8 cellular contexts compared by ENCODE assay signal in genomic region chr10:129971381-129972144, GRCh38. TPM values are rescaled to one million over a fixed set of nuclear protein-coding genes. Genes with fewer than 3 reads are reported as not detected.
DNase-seq lines count a peak whose midpoint lies in the region; ATAC-seq and TF ChIP-seq lines count a peak whose summit lies in the region.

No MANE protein-coding gene starts in this region.

- POLR2A ChIA-PET in Panc1 (lab: Charles Lee) = no interaction called here

- H3K4me3 Mint-ChIP-seq in stimulated activated naive CD8-positive, alpha-beta T cell treated with anti-CD3 and anti-CD28 coated beads, Interleukin-15, Interleukin-2, amounts not matched to agents 100 ng/mL and 50 ng/mL, for 24 hours = peak overlapping the region; percentile 33

- intact Hi-C loops in Panc1 (cut with micrococcal nuclease; ENCODE audit: unreplicated experiment) (loop anchor here (2.0 to 5.0 kb wide), 2 partner anchors 939 to 1759 kb away; no protein-coding TSS in a partner anchor), lower lobe of right lung (cut with DNase I) (no loop called here)

- DNase-seq in CD1c-positive myeloid dendritic cell (ENCODE audit: extremely low spot score) (peak; percentile 35), Panc1 (ENCODE audit: low read depth, low spot score) (no peak), cerebellum (ENCODE audit: low spot score) (peak; percentile 65), lower lobe of right lung (peak; percentile 70)

- peak; percentile 66 for ATAC-seq in GM21360 (IDR thresholded peaks at IDR 0.05; ENCODE audit: unreplicated experiment)
- ATAC-seq in Panc1 = peak; percentile 96
- peak; percentile 90 to 93 for ATAC-seq in lower lobe of right lung
- ATAC-seq in HG03095 (IDR thresholded peaks at IDR 0.05; ENCODE audit: unreplicated experiment) = no peak
- no peak for ATAC-seq in HG02623 (IDR thresholded peaks at IDR 0.05; ENCODE audit: unreplicated experiment)

- H3K4me3 ChIP-seq in Panc1 (ENCODE audit: low read depth in 2 of 2, low read length in 2 of 2) (peak overlapping the region; percentile 37 to 44), lower lobe of right lung (peak overlapping the region; percentile 34)

- CTCF ChIA-PET in Panc1 (lab: Charles Lee) = interaction anchor here (0.6 to 1.2 kb wide), 3 partner anchors 83 to 565 kb away, joined by 3 to 7 read pairs (median 4); no protein-coding TSS in a partner anchor

- peaks cover 18% of the 10 kb centered on the region for H3K27me3 ChIP-seq in Panc1 (ENCODE audit: control insufficient read depth, insufficient read depth, low read length)
- H3K27me3 ChIP-seq in lower lobe of right lung (ENCODE audit: low read depth) = peaks cover 94% of the 10 kb centered on the region

- no peak overlapping the region for H3K27ac ChIP-seq in Panc1 (ENCODE audit: low read length)
- no peak overlapping the region for H3K27ac ChIP-seq in lower lobe of right lung

- H3K27ac Mint-ChIP-seq in stimulated activated naive CD8-positive, alpha-beta T cell treated with anti-CD3 and anti-CD28 coated beads, Interleukin-15, Interleukin-2, amounts not matched to agents 100 ng/mL and 50 ng/mL, for 24 hours = peak overlapping the region; percentile 28

- in situ Hi-C loops in Panc1 (cut with HindIII; ENCODE audit: low pct_unique_long_range_greater_than_20kb, low sequenced_read_pairs) = no loop called here

- no peaks in the 10 kb centered on the region for H3K9me3 ChIP-seq in Panc1 (ENCODE audit: control insufficient read depth, insufficient read depth, low read depth, low read length)
- no peaks in the 10 kb centered on the region for H3K9me3 ChIP-seq in lower lobe of right lung

- TF ChIP-seq CTCF in Panc1 (IDR thresholded peaks at IDR 0.05) (peak; percentile 99), lower lobe of right lung (IDR thresholded peaks at IDR 0.05) (peak; percentile 30)

- H3K4me1 ChIP-seq in Panc1 (ENCODE audit: control insufficient read depth, insufficient read depth, low read length) (peaks cover 9% of the 10 kb centered on the region), lower lobe of right lung (peaks cover 21% of the 10 kb centered on the region)

- H3K36me3 ChIP-seq in Panc1 (ENCODE audit: control insufficient read depth, insufficient read depth, low read length) (no peaks in the 10 kb centered on the region), lower lobe of right lung (no peaks in the 10 kb centered on the region)

- peaks cover 67% of the 10 kb centered on the region for H3K27me3 Mint-ChIP-seq in stimulated activated naive CD8-positive, alpha-beta T cell treated with anti-CD3 and anti-CD28 coated beads, Interleukin-15, Interleukin-2, amounts not matched to agents 100 ng/mL and 50 ng/mL, for 24 hours

- BruUV-seq in Panc1 (replicated peaks; lab: Mats Ljungman, UMichigan) = no TSS peak

- H3K9me3 Mint-ChIP-seq in stimulated activated naive CD8-positive, alpha-beta T cell treated with anti-CD3 and anti-CD28 coated beads, Interleukin-15, Interleukin-2, amounts not matched to agents 100 ng/mL and 50 ng/mL, for 24 hours = no peaks in the 10 kb centered on the region

- peaks cover 18% of the 10 kb centered on the region for H3K4me1 Mint-ChIP-seq in stimulated activated naive CD8-positive, alpha-beta T cell treated with anti-CD3 and anti-CD28 coated beads, Interleukin-15, Interleukin-2, amounts not matched to agents 100 ng/mL and 50 ng/mL, for 24 hours (ENCODE audit: low read depth)

- peaks cover 8% of the 10 kb centered on the region for H3K36me3 Mint-ChIP-seq in stimulated activated naive CD8-positive, alpha-beta T cell treated with anti-CD3 and anti-CD28 coated beads, Interleukin-15, Interleukin-2, amounts not matched to agents 100 ng/mL and 50 ng/mL, for 24 hours (ENCODE audit: low read depth)

RNA-seq across cellular contexts. Expression of gene EBF3, which starts 7.5 kb away (rescaled TPM):
- total RNA-seq in Panc1 (2021; ENCODE audit: unreplicated experiment) = 0.64 TPM
- 0.45 TPM for polyA plus RNA-seq in Panc1 (2012; ENCODE audit: insufficient read length)
- total RNA-seq in cerebellum = 185 TPM
- 0.53 TPM for total RNA-seq in lower lobe of right lung

Comparison
In these comparisons a context has a peak if more than half of its experiments do, and no peak if none do; other contexts are left out.
1. ATAC-seq: peak in GM21360 (single experiment), Panc1 (single experiment) and lower lobe of right lung (2 of 2); none in HG03095 (single experiment) and HG02623 (single experiment).
2. RNA of gene EBF3, which starts 7.5 kb away (total RNA-seq): 185 TPM in cerebellum (single experiment); 0.64 TPM in Panc1 (single experiment) and 0.53 TPM in lower lobe of right lung (single experiment); every median in the first group is over 100 times any median in the second.